ENCODE assay signal across 8 cellular contexts in the genomic region with DNA sequence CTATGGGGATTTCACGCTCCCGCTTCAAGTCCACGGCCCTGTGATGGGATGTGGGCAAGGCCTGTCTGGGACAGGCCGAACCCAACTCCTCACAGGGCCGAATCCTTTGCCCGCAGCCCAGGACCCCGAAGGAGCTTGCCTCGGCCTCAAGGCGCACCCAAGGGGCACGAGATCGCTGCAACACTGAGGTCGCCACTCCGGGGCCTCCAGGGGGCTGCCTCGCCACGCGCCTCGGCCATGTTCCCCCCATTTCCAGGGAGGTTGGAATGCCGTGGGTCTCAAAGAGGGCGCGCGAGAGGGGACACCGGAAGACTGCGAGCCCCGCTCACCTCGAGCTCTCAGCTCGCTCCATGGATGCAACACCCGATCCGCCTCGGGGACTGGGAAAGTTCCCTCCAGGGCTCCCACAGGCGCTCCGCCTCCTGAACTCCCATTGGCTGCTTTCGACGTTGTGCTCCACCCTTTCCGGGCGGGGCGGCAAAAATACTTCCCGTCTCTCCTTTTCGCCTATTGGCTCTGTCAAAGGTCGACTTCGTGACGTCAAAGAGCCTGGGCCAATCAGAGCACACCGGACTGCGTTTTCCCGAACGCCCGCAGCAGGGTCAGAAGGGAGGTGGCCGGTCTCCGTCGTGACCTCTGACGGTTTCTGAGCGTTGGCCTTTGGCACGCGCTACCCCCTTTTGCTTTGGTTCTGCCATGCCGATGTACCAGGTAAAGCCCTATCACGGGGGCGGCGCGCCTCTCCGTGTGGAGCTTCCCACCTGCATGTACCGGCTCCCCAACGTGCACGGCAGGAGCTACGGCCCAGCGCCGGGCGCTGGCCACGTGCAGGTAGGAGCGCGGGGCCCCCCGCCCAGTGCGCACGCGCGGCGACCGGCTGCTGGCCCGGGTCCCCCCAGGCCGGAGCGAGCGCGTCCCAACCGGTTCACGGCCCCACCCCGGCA. TPM values are rescaled to one million over a fixed set of nuclear protein-coding genes. Genes with fewer than 3 reads are reported as not detected.
A peak's percentile ranks its signal among the peaks of the same experiment; 100 is the strongest.
DNase-seq lines count a peak whose midpoint lies in the region; ATAC-seq, FAIRE-seq and TF ChIP-seq lines count a peak whose summit lies in the region.

Gene AIMP2 (plus strand): TSS at position 605 of the 944 bp plus-strand sequence. CDS start 92 bp downstream, at position 697.
Gene PMS2 (minus strand): TSS at position 382 of the 944 bp plus-strand sequence. CDS start 30 bp downstream, at position 352.

- H3K27me3 Mint-ChIP-seq in mesothelial cell of epicardium (ENCODE audit: low read depth): no peaks in the 10 kb centered on the region

- WGBS in HUES64: under 1% methylated on average over 84 of the region's 84 CpGs

- H3K4me3 ChIP-seq in HUES64 (ENCODE audit: low read length) (peak within 1 kb of the TSS; percentile 85), OCI-LY1 (ENCODE audit: low read depth, low read length, poor library complexity, severe bottlenecking) (peak within 1 kb of the TSS; percentile 88)

- FAIRE-seq in endometrium (lab: Jason Lieb, UNC): peak; percentile 94

- H3K27ac Mint-ChIP-seq in mesothelial cell of epicardium: peak within 1 kb of the TSS; percentile 98

- H3K9me3 ChIP-seq in HUES64 (ENCODE audit: insufficient read depth, low read depth, low read length): no peaks in the 10 kb centered on the region
- H3K9me3 ChIP-seq in OCI-LY1 (ENCODE audit: low read length): no peaks in the 10 kb centered on the region

- peaks cover 8% of the 10 kb centered on the region for H3K36me3 Mint-ChIP-seq in mesothelial cell of epicardium

- H3K36me3 ChIP-seq in HUES64 (ENCODE audit: insufficient read depth, low read length) (peaks cover 38% of the 10 kb centered on the region), OCI-LY1 (ENCODE audit: insufficient read depth, low read length) (peaks cover 10% of the 10 kb centered on the region; the same call in 1 of the 2 replicates)

- H3K27ac ChIP-seq in HUES64 (ENCODE audit: low read depth, low read length) (peak within 1 kb of the TSS; percentile 99), OCI-LY1 (ENCODE audit: low read depth, low read length, poor library complexity, severe bottlenecking) (peak within 1 kb of the TSS; percentile 83)

- H3K79me2 ChIP-seq in OCI-LY1 (ENCODE audit: insufficient read depth, low read length): peaks cover 8% of the 10 kb centered on the region

- no peaks in the 10 kb centered on the region for H3K9me2 ChIP-seq in OCI-LY1 (ENCODE audit: low read depth, low read length)

- H3K4me1 ChIP-seq in HUES64 (ENCODE audit: insufficient read depth, low read length): no peaks in the 10 kb centered on the region
- H3K4me1 ChIP-seq in OCI-LY1 (ENCODE audit: insufficient read depth, low read length, severe bottlenecking): peaks cover 27% of the 10 kb centered on the region

- H3K4me2 ChIP-seq in OCI-LY1 (ENCODE audit: low read length): peak within 1 kb of the TSS; percentile 75

- peak; percentile 93 for ATAC-seq in GM21447 (IDR thresholded peaks at IDR 0.05; ENCODE audit: unreplicated experiment)

- H3K27me3 ChIP-seq in HUES64 (ENCODE audit: insufficient read depth, low read length): no peaks in the 10 kb centered on the region
- H3K27me3 ChIP-seq in OCI-LY1 (ENCODE audit: insufficient read depth, low read length): no peaks in the 10 kb centered on the region

- no peak within 1 kb of the TSS for H2AFZ ChIP-seq in OCI-LY1 (ENCODE audit: low read length)

- H3K9me3 Mint-ChIP-seq in mesothelial cell of epicardium: no peaks in the 10 kb centered on the region

- H3K9ac ChIP-seq in HUES64 (ENCODE audit: low read depth, low read length): peak within 1 kb of the TSS; percentile 98
- H3K9ac ChIP-seq in OCI-LY1 (ENCODE audit: low read length): peak within 1 kb of the TSS; percentile 94

- peaks cover 17% of the 10 kb centered on the region for H3K4me1 Mint-ChIP-seq in mesothelial cell of epicardium

- H4K20me1 ChIP-seq in OCI-LY1 (ENCODE audit: insufficient read depth, low read length): no peaks in the 10 kb centered on the region

- H3F3A ChIP-seq in OCI-LY1 (ENCODE audit: insufficient read depth, low read length): no peaks in the 10 kb centered on the region

- peak within 1 kb of the TSS; percentile 83 for H3K4me3 Mint-ChIP-seq in mesothelial cell of epicardium

- DNase-seq in DMS 273 (lab: John Stamatoyannopoulos, UW; ENCODE audit: unreplicated experiment): peak; percentile 100
- DNase-seq in activated CD8-positive, alpha-beta memory T cell treated with anti-CD3 and anti-CD28 coated beads, Interleukin-2, amount 50 U/mL, for 4 hours: peak; percentile 97
- DNase-seq in mesothelial cell of epicardium (ENCODE audit: low spot score in 2 of 2, unreplicated experiment in 2 of 2): peak; percentile 94 to 98
- DNase-seq in stimulated activated CD8-positive, alpha-beta memory T cell treated with anti-CD3 and anti-CD28 coated beads, Interleukin-15, amount 100 ng/mL, for 48 hours (ENCODE audit: low read depth in 2 of 2): peak; percentile 96

- TF ChIP-seq CTCF in OCI-LY1 (IDR thresholded peaks at IDR 0.05; ENCODE audit: low read length): peak; percentile 39; the same call in 1 of the 2 replicates
- no peak for TF ChIP-seq CTCF in mesothelial cell of epicardium (IDR thresholded peaks at IDR 0.05; ENCODE audit: unreplicated experiment)

RNA-seq across cellular contexts. Expression of gene AIMP2, which starts in this region (rescaled TPM):
- polyA plus RNA-seq in HUES64 (2013, experiment 1 of 2): 80.6 TPM
- 73.9 TPM for polyA plus RNA-seq in HUES64 (2013, experiment 2 of 2)
- total RNA-seq in mesothelial cell of epicardium: 24.6 to 26.9 TPM (median 25.2 TPM) in 3 replicates

RNA-seq across cellular contexts. Expression of gene PMS2, which starts in this region (rescaled TPM):
- polyA plus RNA-seq in HUES64 (2013, experiment 1 of 2): 9.1 TPM
- polyA plus RNA-seq in HUES64 (2013, experiment 2 of 2): 9.7 TPM
- total RNA-seq in mesothelial cell of epicardium: 23.3 to 26.1 TPM (median 25.2 TPM) in 3 replicates

Comparison
In these comparisons a context has a peak if more than half of its experiments do, and no peak if none do; other contexts are left out.
1. Peak in every context shown above with its lines: DNase-seq, ATAC-seq, H3K4me3 ChIP-seq and H3K27ac ChIP-seq.